ENCODE assay signal across 8 cellular contexts in genomic region chr7:149195180-149196150, GRCh38. TPM values are rescaled to one million over a fixed set of nuclear protein-coding genes. Genes with fewer than 3 reads are reported as not detected.
A peak's percentile ranks its signal among the peaks of the same experiment; 100 is the strongest.
DNase-seq lines count a peak whose midpoint lies in the region; ATAC-seq and TF ChIP-seq lines count a peak whose summit lies in the region.

TSS of gene ZNF282 (plus strand) at chr7:149195546. CDS start at chr7:149195590, 44 bp downstream.

- H3K27me3 ChIP-seq in dorsolateral prefrontal cortex: no peaks in the 10 kb centered on the region

- peak within 1 kb of the TSS; percentile 58 to 91 (median 81) for H3K4me3 ChIP-seq in dorsolateral prefrontal cortex
- H3K4me3 ChIP-seq in lower leg skin (ENCODE audit: low read depth, poor library complexity, severe bottlenecking): peak within 1 kb of the TSS; percentile 83

- peak; percentile 94 for ATAC-seq in HG03460 (IDR thresholded peaks at IDR 0.05; ENCODE audit: unreplicated experiment)

- TF ChIP-seq POLR2A in lower leg skin (IDR thresholded peaks at IDR 0.05): no peak

- peak; percentile 92 for DNase-seq in GM19240 (ENCODE audit: insufficient read length, low spot score)
- DNase-seq in NCI-H526 treated with DMSO at 0.1 percent for 48 hours (lab: John Stamatoyannopoulos, UW): peak; percentile 90
- DNase-seq in activated CD4-positive, alpha-beta T cell treated with anti-CD3 and anti-CD28 coated beads, Interleukin-2, amount 50 U/mL, for 48 hours: peak; percentile 86 to 89
- DNase-seq in dorsolateral prefrontal cortex: peak; percentile 74 to 94 (median 92)
- DNase-seq in lower leg skin (ENCODE audit: low spot score in 2 of 2): peak; percentile 84 to 97
- DNase-seq in stimulated activated CD4-positive, alpha-beta T cell treated with anti-CD3 and anti-CD28 coated beads, Interleukin-4, amount 100 ng/mL, for 48 hours (ENCODE audit: low read depth in 2 of 2): peak; percentile 76 to 77

- TF ChIP-seq CTCF in C4-2B (conservative IDR thresholded peaks at IDR 0.05) (peak; percentile 95), dorsolateral prefrontal cortex (IDR thresholded peaks at IDR 0.05 in 54 of 56, conservative IDR thresholded peaks at IDR 0.05 in 2 of 56; ENCODE audit: low read depth in 1 of 56, partially characterized antibody in 56 of 56) (peak; percentile 28 to 80 (median 64)), lower leg skin (IDR thresholded peaks at IDR 0.05) (no peak)

- WGBS in lower leg skin, 2 donors: 0% methylated on average over 22 to 62 of the region's 97 CpGs

- H3K27ac ChIP-seq in C4-2B: peak within 1 kb of the TSS; percentile 93
- peak within 1 kb of the TSS; percentile 58 to 96 (median 91) for H3K27ac ChIP-seq in dorsolateral prefrontal cortex

- intact Hi-C loops in dorsolateral prefrontal cortex (cut with DNase I) (loop anchor here (2.0 to 10.0 kb wide), 3 partner anchors 42 to 51 kb away; partner anchors contain the start of genes ZNF212 (in 1 of the 2) and ZNF398 (in 1 of the 2)), lower leg skin (cut with DNase I; ENCODE audit: low total_unique reads) (no loop called here)

RNA-seq across cellular contexts. Expression of gene ZNF282, which starts in this region (rescaled TPM):
- 10 to 100 TPM; 14.8 to 29.7 (median 20.7) TPM for total RNA-seq in dorsolateral prefrontal cortex
- total RNA-seq in lower leg skin: 10 to 100 TPM; 22.4 to 47.5 (median 36.1) TPM

Comparison
In these comparisons a context has a peak if more than half of its experiments do, and no peak if none do; other contexts are left out.
1. Peak in every context shown above with its lines: DNase-seq, ATAC-seq, H3K4me3 ChIP-seq and H3K27ac ChIP-seq.
2. CTCF ChIP-seq: peak in C4-2B (single experiment) and dorsolateral prefrontal cortex (56 of 56); none in lower leg skin (0 of 3).